16 cellular contexts compared by ENCODE assay signal in genomic region chr6:18021166-18021850, GRCh38. TPM values are rescaled to one million over a fixed set of nuclear protein-coding genes. Genes with fewer than 3 reads are reported as not detected.
"Had no signal": no experiment of that assay in that cellular context is flagged by ENCODE, and none has a peak within 500 bp of the region (broad histone marks: within the 10 kb centered on the region; RNA-seq: fewer than 3 reads in every experiment).

No MANE protein-coding gene starts in this region.

- H3K27me3 Mint-ChIP-seq: activated CD4-positive, alpha-beta T cell treated with anti-CD3 and anti-CD28 coated beads for 36 hours; type B pancreatic cell had no signal

- H3K36me3 ChIP-seq: gastrocnemius medialis, lower lobe of right lung had no signal

- H3K4me3 ChIP-seq: gastrocnemius medialis, lower lobe of right lung had no signal

- H3K4me1 ChIP-seq: gastrocnemius medialis, lower lobe of right lung had no signal

- ATAC-seq: activated CD4-positive, alpha-beta T cell treated with anti-CD3 and anti-CD28 coated beads for 36 hours; activated CD8-positive, alpha-beta T cell treated with anti-CD3 and anti-CD28 coated beads, Interleukin-2, amount 10 ng/mL, durations not matched to agents 7 days and 5 days; gastrocnemius medialis; lower lobe of right lung; sciatic nerve had no signal

- H3K9me3 Mint-ChIP-seq: activated T-helper 1 cell treated with anti-CD3 and anti-CD28 coated beads, Interleukin-12 subunit alpha, Interleukin-12 subunit beta, Interleukin-2, Interleukin-4 antibody, amounts not matched to agents 30 ng/mL and 10 ng/mL and 1 ng/mL, durations not matched to agents 14 hours and 24 hours and 36 hours; type B pancreatic cell had no signal

- DNase-seq: activated CD4-positive, alpha-beta T cell treated with anti-CD3 and anti-CD28 coated beads for 36 hours; activated CD8-positive, alpha-beta T cell treated with anti-CD3 and anti-CD28 coated beads, Interleukin-2, amount 10 ng/mL, durations not matched to agents 7 days and 5 days; activated naive CD4-positive, alpha-beta T cell; aorta; gastrocnemius medialis; lower lobe of right lung; naive B cell; nucleus accumbens; stimulated activated CD4-positive, alpha-beta T cell treated with anti-CD3 and anti-CD28 coated beads, Interleukin-2, amount 100 ng/mL, for 24 hours; stimulated activated naive CD4-positive, alpha-beta T cell; substantia nigra; T1000 had no signal

- H3K27ac ChIP-seq: gastrocnemius medialis, lower lobe of right lung had no signal

- H3K9me3 ChIP-seq: gastrocnemius medialis, lower lobe of right lung had no signal

- H3K4me1 Mint-ChIP-seq: activated CD4-positive, alpha-beta T cell treated with anti-CD3 and anti-CD28 coated beads for 36 hours; naive B cell had no signal

- H3K27me3 ChIP-seq: gastrocnemius medialis had no signal

- H3K27ac Mint-ChIP-seq: activated CD4-positive, alpha-beta T cell treated with anti-CD3 and anti-CD28 coated beads for 36 hours; activated CD8-positive, alpha-beta T cell treated with anti-CD3 and anti-CD28 coated beads, Interleukin-2, amount 10 ng/mL, durations not matched to agents 7 days and 5 days; activated T-helper 1 cell treated with anti-CD3 and anti-CD28 coated beads, Interleukin-12 subunit alpha, Interleukin-12 subunit beta, Interleukin-2, Interleukin-4 antibody, amounts not matched to agents 30 ng/mL and 10 ng/mL and 1 ng/mL, durations not matched to agents 14 hours and 24 hours and 36 hours; naive B cell; progenitor cell of endocrine pancreas had no signal

- H3K4me3 Mint-ChIP-seq: activated CD4-positive, alpha-beta T cell treated with anti-CD3 and anti-CD28 coated beads for 36 hours; activated CD8-positive, alpha-beta T cell treated with anti-CD3 and anti-CD28 coated beads, Interleukin-2, amount 10 ng/mL, durations not matched to agents 7 days and 5 days; activated T-helper 1 cell treated with anti-CD3 and anti-CD28 coated beads, Interleukin-12 subunit alpha, Interleukin-12 subunit beta, Interleukin-2, Interleukin-4 antibody, amounts not matched to agents 30 ng/mL and 10 ng/mL and 1 ng/mL, durations not matched to agents 14 hours and 24 hours and 36 hours; naive B cell; type B pancreatic cell had no signal

- H3K36me3 Mint-ChIP-seq: type B pancreatic cell had no signal

RNA-seq across cellular contexts. Expression of gene KIF13A, which starts 33.9 kb away (rescaled TPM):
- total RNA-seq: activated CD8-positive, alpha-beta T cell treated with anti-CD3 and anti-CD28 coated beads, Interleukin-2, amount 10 ng/mL, durations not matched to agents 7 days and 5 days; activated T-helper 1 cell treated with anti-CD3 and anti-CD28 coated beads, Interleukin-12 subunit alpha, Interleukin-12 subunit beta, Interleukin-2, Interleukin-4 antibody, amounts not matched to agents 30 ng/mL and 10 ng/mL and 1 ng/mL, durations not matched to agents 14 hours and 24 hours and 36 hours had no signal
